In the genomic region with DNA sequence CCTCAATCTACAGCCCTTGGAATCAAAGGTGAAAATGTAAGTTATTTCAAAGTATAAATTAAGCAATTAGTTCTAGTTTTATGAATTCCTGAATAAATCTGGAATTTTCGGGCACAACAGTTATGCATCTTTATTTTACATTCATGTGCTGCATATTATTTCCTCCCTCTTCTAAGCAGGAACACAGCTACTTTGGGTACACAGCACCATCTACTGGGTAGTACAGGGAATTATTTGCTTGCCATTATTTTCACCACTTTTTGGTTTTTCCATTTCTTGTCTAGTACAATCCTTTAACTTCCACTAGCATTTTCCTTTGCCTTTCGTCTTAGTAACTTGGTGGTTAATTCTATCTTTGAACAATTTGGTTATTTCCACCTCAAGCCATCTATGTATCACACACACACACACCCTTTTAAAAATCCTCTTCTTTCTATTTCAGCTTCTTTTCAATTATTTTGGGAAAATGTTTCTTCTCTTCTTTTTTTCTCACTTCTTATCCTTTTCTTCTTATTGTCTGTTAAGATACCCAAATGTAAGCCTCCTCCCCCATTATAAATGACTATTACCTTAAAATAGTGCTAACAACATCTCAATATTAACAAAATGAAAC, we compare ENCODE assay signal across 9 cellular contexts.
A peak's percentile ranks its signal among the peaks of the same experiment; 100 is the strongest.
DNase-seq lines count a peak whose midpoint lies in the region; ATAC-seq, FAIRE-seq and TF ChIP-seq lines count a peak whose summit lies in the region.
"Had no signal": no experiment of that assay in that cellular context is flagged by ENCODE, and none has a peak within 500 bp of the region (broad histone marks: within the 10 kb centered on the region; RNA-seq: fewer than 3 reads in every experiment).

No MANE protein-coding gene starts in this region.

- H3K9me3 ChIP-seq in small intestine (ENCODE audit: control insufficient read depth, low read depth) = no peaks in the 10 kb centered on the region
- H3K9me3 ChIP-seq in ascending aorta = peaks cover 0 to 4% of the 10 kb centered on the region in 2 donors

- H3K27ac ChIP-seq in small intestine (ENCODE audit: low read depth in 1 of 2, low read length in 1 of 2) = no peak overlapping the region
- H3K27ac ChIP-seq in ascending aorta = no peak overlapping the region
- H3K27ac ChIP-seq: BLaER1 treated with 17β-estradiol and CSF1 and Interleukin-3, amounts not matched to agents 10 nM and 100 nM had no signal

- H3K27me3 ChIP-seq in small intestine (ENCODE audit: control insufficient read depth in 2 of 2, insufficient read depth in 2 of 2, low read length in 2 of 2) (no peaks in the 10 kb centered on the region), ascending aorta (no peaks in the 10 kb centered on the region)
- H3K27me3 ChIP-seq: BLaER1 treated with 17β-estradiol and CSF1 and Interleukin-3, amounts not matched to agents 10 nM and 100 nM had no signal

- DNase-seq in NCI-H1694 treated with DMSO at 0.1 percent for 48 hours (lab: John Stamatoyannopoulos, UW) (peak; percentile 1), NCI-H1694 (lab: John Stamatoyannopoulos, UW) (no peak), M059J (ENCODE audit: low read depth) (peak; percentile 80), kidney glomerular epithelial cell (lab: John Stamatoyannopoulos, UW) (peak; percentile 34), small intestine (no peak), ascending aorta (ENCODE audit: low spot score in 2 of 2) (no peak)

- intact Hi-C loops in ascending aorta (cut with DNase I) = no loop called here

- peak; percentile 17 for FAIRE-seq in TTC549 (lab: Jason Lieb, UNC)
- no peak for FAIRE-seq in small intestine (lab: Jason Lieb, UNC)

- ATAC-seq in HG03139 (IDR thresholded peaks at IDR 0.05; ENCODE audit: unreplicated experiment) = no peak

- 30 to 36% (median 31%) methylated on average over 2 of the region's 2 CpGs for WGBS in small intestine, 3 donors

- H3K4me3 ChIP-seq in small intestine (ENCODE audit: low read depth in 1 of 2, low read length in 2 of 2) (no peak overlapping the region), ascending aorta (no peak overlapping the region)
- H3K4me3 ChIP-seq: BLaER1 treated with 17β-estradiol and CSF1 and Interleukin-3, amounts not matched to agents 10 nM and 100 nM had no signal

- H3K4me1 ChIP-seq in small intestine (ENCODE audit: control insufficient read depth in 2 of 2, insufficient read depth in 1 of 2, low read depth in 1 of 2, low read length in 1 of 2) (no peaks in the 10 kb centered on the region), ascending aorta (no peaks in the 10 kb centered on the region)
- H3K4me1 ChIP-seq: BLaER1 treated with 17β-estradiol and CSF1 and Interleukin-3, amounts not matched to agents 10 nM and 100 nM had no signal

- H3K36me3 ChIP-seq in small intestine (ENCODE audit: control insufficient read depth in 2 of 2, insufficient read depth in 2 of 2, low read length in 2 of 2) (no peaks in the 10 kb centered on the region), ascending aorta (no peaks in the 10 kb centered on the region)
- H3K36me3 ChIP-seq: BLaER1 treated with 17β-estradiol and CSF1 and Interleukin-3, amounts not matched to agents 10 nM and 100 nM had no signal

- no peak for TF ChIP-seq CTCF in ascending aorta (IDR thresholded peaks at IDR 0.05)

Comparison
In these comparisons a context has a peak if more than half of its experiments do, and no peak if none do; other contexts are left out.
1. DNase-seq: peak in NCI-H1694 treated with DMSO at 0.1 percent for 48 hours (single experiment), M059J (single experiment) and kidney glomerular epithelial cell (single experiment); none in NCI-H1694 (single experiment), small intestine (single experiment) and ascending aorta (0 of 2).